ENCODE assay signal across 2 cellular contexts in genomic region chr2:47043142-47043890, GRCh38.
TF ChIP-seq lines count a peak whose summit lies in the region.

No MANE protein-coding gene starts in this region.

TF ChIP-seq in HEK293, 187 proteins besides CTCF, POLR2A, EP300 and RAD21 (continued from another document and continues in another):
- TF ChIP-seq ZNF394 (tag by site-specific recombination; IDR thresholded peaks at IDR 0.05; ENCODE audit: borderline replicate concordance) (peak; percentile 53; the same call in 1 of the 2 replicates), ZNF777 (tag by site-specific recombination; IDR thresholded peaks at IDR 0.05; ENCODE audit: borderline replicate concordance) (no peak), ZNF529 (tag by site-specific recombination; IDR thresholded peaks at IDR 0.05; ENCODE audit: insufficient replicate concordance) (no peak), ZBTB1 (tag by site-specific recombination; IDR thresholded peaks at IDR 0.05) (no peak), SCRT1 (tag by site-specific recombination; IDR thresholded peaks at IDR 0.05; ENCODE audit: borderline replicate concordance) (no peak), KLF1 (tag by site-specific recombination; IDR thresholded peaks at IDR 0.05) (no peak), ZNF341 (tag by site-specific recombination; IDR thresholded peaks at IDR 0.05; ENCODE audit: low read depth) (peak; percentile 32; the same call in 1 of the 2 replicates), ZNF37A (tag by site-specific recombination; IDR thresholded peaks at IDR 0.05) (no peak), ZNF560 (tag by site-specific recombination; IDR thresholded peaks at IDR 0.05; ENCODE audit: borderline replicate concordance) (no peak), OSR2 (tag by site-specific recombination; IDR thresholded peaks at IDR 0.05) (no peak), ZNF114 (tag by site-specific recombination; IDR thresholded peaks at IDR 0.05) (no peak), GLIS1 (tag by site-specific recombination; IDR thresholded peaks at IDR 0.05) (peak; percentile 33; the same call in 1 of the 2 replicates), ZSCAN30 (tag by site-specific recombination; IDR thresholded peaks at IDR 0.05) (no peak), SP2 (tag by site-specific recombination; IDR thresholded peaks at IDR 0.05) (no peak), ZNF621 (tag by site-specific recombination; IDR thresholded peaks at IDR 0.05) (no peak), ZNF792 (tag by site-specific recombination; IDR thresholded peaks at IDR 0.05) (no peak), ZNF366 (tag by site-specific recombination; conservative IDR thresholded peaks at IDR 0.05) (no peak; the same call in 1 of the 2 replicates), REST (tag by site-specific recombination; IDR thresholded peaks at IDR 0.05) (no peak), PRDM10 (tag by site-specific recombination; IDR thresholded peaks at IDR 0.05) (0 out of 2 replicates have a peak, but pooled peaks have one; percentile 15), ZNF391 (tag by site-specific recombination; IDR thresholded peaks at IDR 0.05; ENCODE audit: borderline replicate concordance, low read depth) (no peak)
- TF ChIP-seq, protein P1, sequence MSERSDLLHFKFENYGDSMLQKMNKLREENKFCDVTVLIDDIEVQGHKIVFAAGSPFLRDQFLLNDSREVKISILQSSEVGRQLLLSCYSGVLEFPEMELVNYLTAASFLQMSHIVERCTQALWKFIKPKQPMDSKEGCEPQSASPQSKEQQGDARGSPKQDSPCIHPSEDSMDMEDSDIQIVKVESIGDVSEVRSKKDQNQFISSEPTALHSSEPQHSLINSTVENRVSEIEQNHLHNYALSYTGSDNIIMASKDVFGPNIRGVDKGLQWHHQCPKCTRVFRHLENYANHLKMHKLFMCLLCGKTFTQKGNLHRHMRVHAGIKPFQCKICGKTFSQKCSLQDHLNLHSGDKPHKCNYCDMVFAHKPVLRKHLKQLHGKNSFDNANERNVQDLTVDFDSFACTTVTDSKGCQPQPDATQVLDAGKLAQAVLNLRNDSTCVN (tag by site-specific recombination; optimal IDR thresholded peaks at IDR 0.05), result no peak
- TF ChIP-seq, protein P2, sequence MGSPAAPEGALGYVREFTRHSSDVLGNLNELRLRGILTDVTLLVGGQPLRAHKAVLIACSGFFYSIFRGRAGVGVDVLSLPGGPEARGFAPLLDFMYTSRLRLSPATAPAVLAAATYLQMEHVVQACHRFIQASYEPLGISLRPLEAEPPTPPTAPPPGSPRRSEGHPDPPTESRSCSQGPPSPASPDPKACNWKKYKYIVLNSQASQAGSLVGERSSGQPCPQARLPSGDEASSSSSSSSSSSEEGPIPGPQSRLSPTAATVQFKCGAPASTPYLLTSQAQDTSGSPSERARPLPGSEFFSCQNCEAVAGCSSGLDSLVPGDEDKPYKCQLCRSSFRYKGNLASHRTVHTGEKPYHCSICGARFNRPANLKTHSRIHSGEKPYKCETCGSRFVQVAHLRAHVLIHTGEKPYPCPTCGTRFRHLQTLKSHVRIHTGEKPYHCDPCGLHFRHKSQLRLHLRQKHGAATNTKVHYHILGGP (tag by site-specific recombination; IDR thresholded peaks at IDR 0.05), result no peak

TF ChIP-seq in SK-N-SH, 30 proteins besides CTCF, POLR2A, EP300 and RAD21 (continued from another document):
- TF ChIP-seq REST (IDR thresholded peaks at IDR 0.05; ENCODE audit: low read depth, low read length), result peak; percentile 74
- no peak; the same call in 1 of the 2 replicates for TF ChIP-seq RCOR1 (IDR thresholded peaks at IDR 0.05; ENCODE audit: low read length)
- peak; percentile 87 for TF ChIP-seq NFIC (IDR thresholded peaks at IDR 0.05; ENCODE audit: borderline replicate concordance)
- TF ChIP-seq GATA2 (CRISPR knock-in tag; IDR thresholded peaks at IDR 0.05), result no peak
- TF ChIP-seq FOXJ3 (CRISPR knock-in tag; IDR thresholded peaks at IDR 0.05), result 0 out of 2 replicates have a peak, but pooled peaks have one; percentile 52
- peak; percentile 96 for TF ChIP-seq FOSL2 (IDR thresholded peaks at IDR 0.05; ENCODE audit: borderline replicate concordance, low read depth)
- TF ChIP-seq USF2 (IDR thresholded peaks at IDR 0.05; ENCODE audit: borderline replicate concordance, low read depth, low read length), result no peak; the same call in 1 of the 2 replicates
- TF ChIP-seq RFX5 (IDR thresholded peaks at IDR 0.05; ENCODE audit: low read length), result no peak
- no peak for TF ChIP-seq IRF3 (IDR thresholded peaks at IDR 0.05; ENCODE audit: low read depth, low read length)
- no peak for TF ChIP-seq CHD2 (IDR thresholded peaks at IDR 0.05; ENCODE audit: low read length, partially characterized antibody)
- peak; percentile 76 for TF ChIP-seq PBX3 (IDR thresholded peaks at IDR 0.05)
- TF ChIP-seq RXRA (IDR thresholded peaks at IDR 0.05; ENCODE audit: borderline replicate concordance, low read depth), result no peak; the same call in 1 of the 2 replicates
- TF ChIP-seq, protein P3, sequence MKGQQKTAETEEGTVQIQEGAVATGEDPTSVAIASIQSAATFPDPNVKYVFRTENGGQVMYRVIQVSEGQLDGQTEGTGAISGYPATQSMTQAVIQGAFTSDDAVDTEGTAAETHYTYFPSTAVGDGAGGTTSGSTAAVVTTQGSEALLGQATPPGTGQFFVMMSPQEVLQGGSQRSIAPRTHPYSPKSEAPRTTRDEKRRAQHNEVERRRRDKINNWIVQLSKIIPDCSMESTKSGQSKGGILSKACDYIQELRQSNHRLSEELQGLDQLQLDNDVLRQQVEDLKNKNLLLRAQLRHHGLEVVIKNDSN (IDR thresholded peaks at IDR 0.05; ENCODE audit: borderline replicate concordance, low read depth), result peak; percentile 58; the same call in 1 of the 2 replicates
- TF ChIP-seq NRF1 (IDR thresholded peaks at IDR 0.05; ENCODE audit: low read depth, low read length), result no peak
